In genomic region chr1:210123924-210124589, GRCh38 we compare ENCODE assay signal across 12 cellular contexts.
DNase-seq lines count a peak whose midpoint lies in the region; ATAC-seq and TF ChIP-seq lines count a peak whose summit lies in the region.
"Had no signal": no experiment of that assay in that cellular context is flagged by ENCODE, and none has a peak within 500 bp of the region (broad histone marks: within the 10 kb centered on the region; RNA-seq: fewer than 3 reads in every experiment).

No MANE protein-coding gene starts in this region.

- TF ChIP-seq CTCF in astrocyte of the spinal cord (IDR thresholded peaks at IDR 0.05; ENCODE audit: low read depth, low read length) = no peak

- DNase-seq in DMS53 (lab: John Stamatoyannopoulos, UW) = peak; percentile 89
- peak; percentile 13 for DNase-seq in NCI-H1092 (lab: John Stamatoyannopoulos, UW)
- DNase-seq in astrocyte of the spinal cord (ENCODE audit: low read depth, low spot score) = peak; percentile 85
- peak; percentile 52 for DNase-seq in myocyte (ENCODE audit: low read depth)
- DNase-seq in amygdala (lab: John Stamatoyannopoulos, UW) = no peak
- DNase-seq in retina = no peak
- no peak for DNase-seq in NOMO-1 treated with dmso at 0.1 percent for 144 hours (lab: John Stamatoyannopoulos, UW; ENCODE audit: unreplicated experiment)
- no peak for DNase-seq in Right ventricle myocardium superior
- DNase-seq: cortex of kidney, GF-D8, RPMI8226 had no signal

- intact Hi-C loops in Right ventricle myocardium superior (cut with DNase I) = no loop called here

- in situ Hi-C loops in astrocyte of the spinal cord (cut with HindIII; ENCODE audit: low sequenced_read_pairs) = no loop called here

- H3K4me3 ChIP-seq in astrocyte of the spinal cord (ENCODE audit: low read depth, low read length) = no peak overlapping the region

- no peak for ATAC-seq in Right ventricle myocardium superior (ENCODE audit: poor library complexity)
- ATAC-seq: WTC11 had no signal

Comparison
In these comparisons a context has a peak if more than half of its experiments do, and no peak if none do; other contexts are left out.
1. DNase-seq: peak in DMS53 (single experiment), NCI-H1092 (single experiment), astrocyte of the spinal cord (single experiment) and myocyte (single experiment); none in amygdala (0 of 56), retina (single experiment), NOMO-1 treated with dmso at 0.1 percent for 144 hours (single experiment) and Right ventricle myocardium superior (single experiment).